34 cellular contexts compared by ENCODE assay signal in the genomic region with DNA sequence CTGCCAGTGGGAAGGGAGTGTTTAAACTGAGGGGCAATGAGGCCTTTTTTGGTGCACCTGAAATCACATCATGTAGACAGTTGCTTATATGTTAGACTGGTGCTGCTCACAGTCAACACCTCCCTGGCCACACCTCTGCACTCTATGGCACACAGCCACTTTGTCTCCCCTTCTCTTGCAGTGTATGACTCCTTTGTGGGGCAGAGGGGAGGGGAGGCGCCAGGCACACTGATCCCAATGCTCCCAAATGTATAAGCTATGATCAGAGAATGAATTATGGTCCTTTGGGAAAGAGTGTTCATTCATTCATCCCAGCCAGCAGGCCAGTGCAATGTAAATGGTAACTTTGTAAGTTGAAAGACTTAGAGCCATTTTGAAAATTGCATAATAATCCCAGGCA. TPM values are rescaled to one million over a fixed set of nuclear protein-coding genes. Genes with fewer than 3 reads are reported as not detected.
"Had no signal": no experiment of that assay in that cellular context is flagged by ENCODE, and none has a peak within 500 bp of the region (broad histone marks: within the 10 kb centered on the region; RNA-seq: fewer than 3 reads in every experiment).

No MANE protein-coding gene starts in this region.

- H3K4me2 ChIP-seq: PC-9 had no signal

- H3K9me3 Mint-ChIP-seq: activated B cell treated with CpG ODN at 0.5 μM for 24 hours; activated CD4-positive, alpha-beta memory T cell treated with anti-CD3 and anti-CD28 coated beads for 36 hours; activated naive CD4-positive, alpha-beta T cell treated with anti-CD3 and anti-CD28 coated beads, Interleukin-2, amount 10 ng/mL, durations not matched to agents 7 days and 5 days; activated naive CD8-positive, alpha-beta T cell treated with anti-CD3 and anti-CD28 coated beads, Interleukin-2, amount 50 U/mL, for 24 hours had no signal

- ATAC-seq: activated naive CD8-positive, alpha-beta T cell treated with anti-CD3 and anti-CD28 coated beads, Interleukin-2, amount 50 U/mL, for 24 hours; Right ventricle myocardium inferior had no signal

- H3K4me1 Mint-ChIP-seq: activated B cell treated with CpG ODN at 0.5 μM for 24 hours; activated naive CD4-positive, alpha-beta T cell treated with anti-CD3 and anti-CD28 coated beads, Interleukin-2, amount 10 ng/mL, durations not matched to agents 7 days and 5 days; activated naive CD8-positive, alpha-beta T cell treated with anti-CD3 and anti-CD28 coated beads, Interleukin-2, amount 50 U/mL, for 24 hours had no signal

- H3K27ac Mint-ChIP-seq: activated B cell treated with CpG ODN at 0.5 μM for 24 hours; activated CD4-positive, alpha-beta memory T cell treated with anti-CD3 and anti-CD28 coated beads for 36 hours; activated naive CD4-positive, alpha-beta T cell treated with anti-CD3 and anti-CD28 coated beads, Interleukin-2, amount 10 ng/mL, durations not matched to agents 7 days and 5 days; activated naive CD8-positive, alpha-beta T cell; activated naive CD8-positive, alpha-beta T cell treated with anti-CD3 and anti-CD28 coated beads, Interleukin-2, amount 50 U/mL, for 24 hours had no signal

- H3K27ac ChIP-seq: PC-9, RWPE1 had no signal

- DNase-seq: activated B cell treated with CpG ODN at 0.5 μM for 24 hours; activated CD4-positive, alpha-beta memory T cell treated with anti-CD3 and anti-CD28 coated beads for 36 hours; activated CD4-positive, alpha-beta T cell treated with anti-CD3 and anti-CD28 coated beads for 4 hours; activated CD4-positive, alpha-beta T cell treated with anti-CD3 and anti-CD28 coated beads, Interleukin-2, amount 50 U/mL, for 1 hour; activated CD4-positive, CD25-positive, alpha-beta regulatory T cell treated with anti-CD3 and anti-CD28 coated beads, Interleukin-2, amount 50 U/mL, for 72 hours; activated CD8-positive, alpha-beta memory T cell treated with anti-CD3 and anti-CD28 coated beads, Interleukin-2, amount 50 U/mL, for 4 hours; activated effector memory CD4-positive, alpha-beta T cell treated with Interleukin-2 at 50 U/mL for 16 hours; activated naive CD4-positive, alpha-beta T cell treated with anti-CD3 and anti-CD28 coated beads, Interleukin-2, amount 10 ng/mL, durations not matched to agents 7 days and 5 days; activated naive CD8-positive, alpha-beta T cell treated with anti-CD3 and anti-CD28 coated beads, Interleukin-2, amount 50 U/mL, for 24 hours; activated T-cell treated with anti-CD3 and anti-CD28 coated beads, Interleukin-2, amount 50 U/mL, for 48 hours; anterior cingulate cortex; caudate nucleus; cerebellar nuclear complex; NCI-H1092 treated with DMSO at 0.1 percent for 48 hours; NCI-H1417; NCI-H146; NCI-H187; NCI-H2029 treated with DMSO at 0.1 percent for 48 hours; NCI-H2107; NCI-H2171; NCI-H510A; NCI-H526; NCI-H748 treated with DMSO at 0.1 percent for 48 hours; PC-9; SIG-M5; T1000 had no signal

- H2AFZ ChIP-seq: PC-9 had no signal

- H3K4me3 Mint-ChIP-seq: activated B cell treated with CpG ODN at 0.5 μM for 24 hours; activated CD4-positive, alpha-beta memory T cell treated with anti-CD3 and anti-CD28 coated beads for 36 hours; activated naive CD4-positive, alpha-beta T cell treated with anti-CD3 and anti-CD28 coated beads, Interleukin-2, amount 10 ng/mL, durations not matched to agents 7 days and 5 days; activated naive CD8-positive, alpha-beta T cell; activated naive CD8-positive, alpha-beta T cell treated with anti-CD3 and anti-CD28 coated beads, Interleukin-2, amount 50 U/mL, for 24 hours; brain had no signal

- H3K27me3 Mint-ChIP-seq: activated naive CD8-positive, alpha-beta T cell had no signal

- H3K4me3 ChIP-seq: PC-9 had no signal

- FAIRE-seq: bronchial epithelial cell, RCC 7860 had no signal

- H3K36me3 Mint-ChIP-seq: activated CD4-positive, alpha-beta memory T cell treated with anti-CD3 and anti-CD28 coated beads for 36 hours; activated naive CD4-positive, alpha-beta T cell treated with anti-CD3 and anti-CD28 coated beads, Interleukin-2, amount 10 ng/mL, durations not matched to agents 7 days and 5 days; activated naive CD8-positive, alpha-beta T cell; brain had no signal

RNA-seq across cellular contexts. Expression of a gene that starts 4.6 kb away (rescaled TPM):
- total RNA-seq: activated B cell treated with CpG ODN at 0.5 μM for 24 hours, M059J, OCI-LY7, PC-9 had no signal
